8 cellular contexts compared by ENCODE assay signal in the genomic region with DNA sequence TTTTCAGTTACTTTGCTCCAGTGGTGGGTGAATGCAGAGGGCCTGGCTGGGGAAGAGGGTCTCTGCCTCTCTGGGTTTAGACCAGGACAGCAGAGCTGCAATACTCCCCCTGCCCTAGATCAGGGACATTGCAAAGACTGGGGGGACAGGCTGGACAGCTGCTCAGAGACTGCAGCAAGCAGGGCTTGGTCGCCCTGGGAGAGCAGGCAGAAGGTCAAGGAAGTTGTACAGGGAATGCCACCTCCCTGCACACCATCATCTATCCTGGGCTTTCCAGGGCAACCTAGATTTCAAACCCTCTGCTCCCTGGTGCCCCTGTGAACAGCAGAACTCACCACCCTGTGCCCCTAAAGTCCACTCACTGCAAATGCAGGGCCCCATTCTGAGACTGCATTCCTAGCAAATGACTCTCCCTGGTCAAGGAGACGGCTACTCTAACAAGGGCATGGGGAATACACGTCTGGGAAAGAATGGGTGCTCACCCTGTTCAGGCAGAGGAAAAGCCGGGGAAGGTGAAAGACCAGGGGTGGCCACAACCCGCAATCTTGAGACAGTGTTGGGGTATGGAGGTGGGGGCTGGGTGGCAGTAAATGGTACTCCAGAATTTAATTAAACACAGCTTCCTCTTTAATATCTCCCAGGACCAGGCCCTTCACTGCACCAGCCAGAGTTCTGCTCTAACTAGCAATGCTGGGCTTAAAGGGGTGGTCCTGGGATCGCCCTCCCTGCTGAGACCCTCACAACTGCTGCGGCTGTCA. TPM values are rescaled to one million over a fixed set of nuclear protein-coding genes. Genes with fewer than 3 reads are reported as not detected.
A peak's percentile ranks its signal among the peaks of the same experiment; 100 is the strongest.
DNase-seq lines count a peak whose midpoint lies in the region; ATAC-seq and TF ChIP-seq lines count a peak whose summit lies in the region.

No MANE protein-coding gene starts in this region.

- H3K9me3 Mint-ChIP-seq in naive B cell: peaks cover 0 to 2% (median 0%) of the 10 kb centered on the region in 7 donors

- H3K27ac Mint-ChIP-seq in naive B cell: no peak overlapping the region

- peaks cover 23 to 35% (median 31%) of the 10 kb centered on the region in 3 donors for H3K4me1 Mint-ChIP-seq in naive B cell

- peaks cover 0 to 10% of the 10 kb centered on the region in 2 donors for H3K36me3 Mint-ChIP-seq in naive B cell

- peak overlapping the region; percentile 82 for H3K4me3 ChIP-seq in AG09309 (ENCODE audit: control insufficient read depth, low read depth, low read length)

- TF ChIP-seq CTCF in AG09309 (IDR thresholded peaks at IDR 0.05; ENCODE audit: control insufficient read depth, insufficient read depth, low read depth, low read length, missing control alignments) (no peak), GM13976 (IDR thresholded peaks at IDR 0.05; ENCODE audit: borderline replicate concordance, control extremely low read depth, extremely low read depth, insufficient read depth, missing control alignments) (no peak)

- in situ Hi-C loops in GM13976 (cut with MboI; ENCODE audit: low sequenced_read_pairs, unreplicated experiment): no loop called here

- no peak for DNase-seq in AG09309 (ENCODE audit: low read depth)
- DNase-seq in M059J (ENCODE audit: low read depth): peak; percentile 90
- peak; percentile 62 for DNase-seq in dermis blood vessel endothelial cell
- DNase-seq in naive B cell: no peak
- DNase-seq in GM13976 (ENCODE audit: low spot score): no peak
- no peak for DNase-seq in NCI-H2107 treated with DMSO at 0.1 percent for 48 hours (lab: John Stamatoyannopoulos, UW; ENCODE audit: unreplicated experiment)

- peak in 1 of 2 donors; percentile 29 for ATAC-seq in naive B cell (ENCODE audit: low read depth in 2 of 2)
- ATAC-seq in HG02588 (IDR thresholded peaks at IDR 0.05; ENCODE audit: unreplicated experiment): no peak
- ATAC-seq in HG03039 (IDR thresholded peaks at IDR 0.05; ENCODE audit: unreplicated experiment): no peak

- peak overlapping the region; percentile 36 to 82 (median 66) for H3K4me3 Mint-ChIP-seq in naive B cell

- H3K27me3 Mint-ChIP-seq in naive B cell: peaks cover 36 to 64% (median 61%) of the 10 kb centered on the region in 3 donors

RNA-seq across cellular contexts. Expression of a gene that starts 1.0 kb away (rescaled TPM):
- total RNA-seq in M059J (2014; rRNA removed; shearing (Covaris generic)): 38.8 and 71.2 TPM in 2 replicates
- 58.3 and 75.4 TPM in 2 replicates for total RNA-seq in dermis blood vessel endothelial cell
- polyA plus RNA-seq in naive B cell (ENCODE audit: low read depth in 6 of 6): 1 to 10 TPM in 2 of 6 donors, under 1 TPM in 1, not detected in 3; 0.54 to 1.3 (median 1.0) TPM

Comparison
In these comparisons a context has a peak if more than half of its experiments do, and no peak if none do; other contexts are left out.
1. DNase-seq: peak in M059J (single experiment) and dermis blood vessel endothelial cell (single experiment); none in AG09309 (single experiment), naive B cell (single experiment), GM13976 (single experiment) and NCI-H2107 treated with DMSO at 0.1 percent for 48 hours (single experiment).